ENCODE assay signal across 21 cellular contexts in the genomic region with DNA sequence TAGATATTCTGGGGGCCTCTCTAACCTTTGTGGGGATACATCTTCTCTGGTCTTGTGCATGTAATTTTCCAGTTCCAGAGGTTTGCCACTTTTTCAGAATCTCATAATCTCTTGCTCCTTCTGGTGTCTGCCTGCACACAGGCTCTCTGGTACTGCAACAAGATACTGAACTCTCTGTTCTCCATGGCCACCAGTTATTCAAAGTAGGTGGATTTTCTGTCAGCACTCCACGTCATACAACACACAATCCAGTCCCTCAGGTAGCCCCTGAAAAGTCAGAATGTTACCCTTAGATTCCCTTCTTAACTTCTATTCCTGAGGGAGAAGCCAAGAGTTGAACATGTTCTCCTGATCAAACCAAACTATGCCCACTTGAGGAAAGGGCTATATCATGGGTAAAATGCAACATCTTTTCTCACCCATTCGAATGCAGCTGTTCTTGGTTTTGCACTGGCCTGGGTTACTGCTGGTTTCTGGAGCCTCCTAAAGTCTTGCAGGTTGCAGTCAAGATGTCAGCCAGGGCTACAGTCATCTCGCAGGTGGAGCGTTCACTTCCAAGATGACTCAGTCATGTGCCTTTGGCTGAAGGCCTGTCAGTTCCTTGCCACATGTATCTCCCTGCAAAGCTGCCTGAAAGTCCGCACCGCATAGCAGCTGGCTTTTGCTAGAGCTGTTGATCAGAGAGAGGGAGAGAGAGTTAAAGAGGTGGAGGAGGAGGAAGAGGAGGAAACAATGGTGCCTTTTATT. TPM values are rescaled to one million over a fixed set of nuclear protein-coding genes. Genes with fewer than 3 reads are reported as not detected.
A peak's percentile ranks its signal among the peaks of the same experiment; 100 is the strongest.
DNase-seq lines count a peak whose midpoint lies in the region; ATAC-seq and TF ChIP-seq lines count a peak whose summit lies in the region.
"Had no signal": no experiment of that assay in that cellular context is flagged by ENCODE, and none has a peak within 500 bp of the region (broad histone marks: within the 10 kb centered on the region; RNA-seq: fewer than 3 reads in every experiment).

No MANE protein-coding gene starts in this region.

- ATAC-seq in GM19025 (IDR thresholded peaks at IDR 0.05; ENCODE audit: low read depth, unreplicated experiment) (peak; percentile 72), HG02798 (IDR thresholded peaks at IDR 0.05; ENCODE audit: poor library complexity, unreplicated experiment) (peak; percentile 83), HG03469 (IDR thresholded peaks at IDR 0.05; ENCODE audit: unreplicated experiment) (peak; percentile 77)
- no peak for ATAC-seq in stimulated activated naive CD8-positive, alpha-beta T cell treated with anti-CD3 and anti-CD28 coated beads, Interleukin-15, Interleukin-2, amounts not matched to agents 100 U/mL and 50 U/mL, for 24 hours
- ATAC-seq: T-cell had no signal

- intact Hi-C loops in spleen (cut with DNase I; ENCODE audit: low total_unique reads): no loop called here
- intact Hi-C loops in lower leg skin (cut with DNase I; ENCODE audit: low total_unique reads): no loop called here

- TF ChIP-seq POLR2A in spleen (IDR thresholded peaks at IDR 0.05): no peak
- TF ChIP-seq POLR2A in lower leg skin (IDR thresholded peaks at IDR 0.05): no peak

- H3K36me3 ChIP-seq in spleen (no peaks in the 10 kb centered on the region), HAP-1 (replicated peaks) (no peaks in the 10 kb centered on the region)

- H3K4me3 ChIP-seq in spleen (no peak overlapping the region), lower leg skin (ENCODE audit: low read depth, poor library complexity, severe bottlenecking) (no peak overlapping the region), HAP-1 (no peak overlapping the region)

- in situ Hi-C loops in HAP-1 (cut with MboI; ENCODE audit: low sequenced_read_pairs): no loop called here

- H3K27ac ChIP-seq in spleen: no peak overlapping the region
- H3K27ac ChIP-seq: HL-60 had no signal

- no peaks in the 10 kb centered on the region for H3K4me1 ChIP-seq in spleen
- no peaks in the 10 kb centered on the region for H3K4me1 ChIP-seq in HAP-1

- TF ChIP-seq CTCF in spleen (IDR thresholded peaks at IDR 0.05 in 8 of 11, conservative IDR thresholded peaks at IDR 0.05 in 3 of 11) (no peak), lower leg skin (IDR thresholded peaks at IDR 0.05) (no peak)

- H3K9me3 ChIP-seq in spleen: peaks cover 0 to 10% (median under 1%) of the 10 kb centered on the region in 8 donors
- no peaks in the 10 kb centered on the region; the same call in 1 of the 2 replicates for H3K9me3 ChIP-seq in HAP-1
- H3K9me3 ChIP-seq: SK-N-SH had no signal

- WGBS in spleen, 5 donors: 60 to 69% (median 67%) methylated on average over 6 of the region's 6 CpGs
- WGBS in lower leg skin, 2 donors: 49 to 66% methylated on average over 6 of the region's 6 CpGs

- no peaks in the 10 kb centered on the region for H3K27me3 ChIP-seq in spleen (replicated peaks in 1 of 7)
- no peaks in the 10 kb centered on the region for H3K27me3 ChIP-seq in HAP-1 (ENCODE audit: low read depth)

- DNase-seq in spleen (peak; percentile 10), lower leg skin (ENCODE audit: low spot score in 2 of 2) (no peak), cerebellum (ENCODE audit: low spot score) (no peak), HAP-1 (ENCODE audit: low spot score in 2 of 2) (no peak)
- DNase-seq in stimulated activated naive CD8-positive, alpha-beta T cell treated with anti-CD3 and anti-CD28 coated beads, Interleukin-15, Interleukin-2, amounts not matched to agents 100 U/mL and 50 U/mL, for 24 hours: no peak
- DNase-seq: CD4-positive, CD25-positive, alpha-beta regulatory T cell; DMS53; NCI-H1105 treated with DMSO at 0.1 percent for 48 hours; NCI-H1694 treated with DMSO at 0.1 percent for 48 hours; NCI-H226; NCI-H524 treated with DMSO at 0.1 percent for 48 hours; Right ventricle myocardium superior; SK-N-SH; T-cell; T-helper 9 cell had no signal

RNA-seq across cellular contexts. Expression of gene TUBA3C, which starts 57.7 kb away (rescaled TPM):
- total RNA-seq in spleen (not detected), lower leg skin (not detected), cerebellum (not detected)
- polyA plus RNA-seq in spleen: not detected
- total RNA-seq: CD4-positive, CD25-positive, alpha-beta regulatory T cell; H4; LHCN-M2; T-cell had no signal
- polyA plus RNA-seq: CD4-positive, CD25-positive, alpha-beta regulatory T cell had no signal
